Comparison of ENCODE assay signal across 20 cellular contexts in genomic region chrX:20521245-20521644, GRCh38.
DNase-seq lines count a peak whose midpoint lies in the region; ATAC-seq, FAIRE-seq and TF ChIP-seq lines count a peak whose summit lies in the region.
"Had no signal": no experiment of that assay in that cellular context is flagged by ENCODE, and none has a peak within 500 bp of the region (broad histone marks: within the 10 kb centered on the region; RNA-seq: fewer than 3 reads in every experiment).

No MANE protein-coding gene starts in this region.

- TF ChIP-seq POLR2A in endothelial cell of umbilical vein (IDR thresholded peaks at IDR 0.05; ENCODE audit: low read depth, low read length) = no peak

- H3K27me3 ChIP-seq in endothelial cell of umbilical vein (ENCODE audit: control insufficient read depth in 2 of 2, insufficient read depth in 2 of 2, low read length in 2 of 2) (no peaks in the 10 kb centered on the region), trophoblast cell (ENCODE audit: insufficient read depth, low read length) (no peaks in the 10 kb centered on the region)
- H3K27me3 ChIP-seq: cardiac muscle cell, testis had no signal

- no peaks in the 10 kb centered on the region for H3K9me3 ChIP-seq in endothelial cell of umbilical vein (replicated peaks; ENCODE audit: control insufficient read depth, insufficient read depth, low read length)
- H3K9me3 ChIP-seq in trophoblast cell (ENCODE audit: insufficient read depth, low read depth, low read length) = no peaks in the 10 kb centered on the region
- H3K9me3 ChIP-seq: testis had no signal

- H3K23ac ChIP-seq in trophoblast cell (ENCODE audit: low read length) = no peak overlapping the region

- ATAC-seq in GM18517 (IDR thresholded peaks at IDR 0.05; ENCODE audit: unreplicated experiment) = no peak
- ATAC-seq: GM12878 had no signal

- H4K91ac ChIP-seq in trophoblast cell (ENCODE audit: low read depth, low read length) = no peak overlapping the region

- no peak overlapping the region for H3K9ac ChIP-seq in endothelial cell of umbilical vein (replicated peaks; ENCODE audit: extremely low read depth, insufficient read depth, low read length)
- no peak overlapping the region for H3K9ac ChIP-seq in trophoblast cell (ENCODE audit: low read length)

- dilution Hi-C loops in endothelial cell of umbilical vein (cut with MboI; ENCODE audit: extremely low pct_ligation_motif_present, low sequenced_read_pairs) = no loop called here

- FAIRE-seq in endothelial cell of umbilical vein (lab: Jason Lieb, UNC) = peak; percentile 59
- FAIRE-seq: frontal cortex, GM12878, H1 had no signal

- BruUV-seq in endothelial cell of umbilical vein (replicated peaks; lab: Mats Ljungman, UMichigan) = no TSS peak

- H3K4me3 Mint-ChIP-seq in activated naive CD4-positive, alpha-beta T cell treated with anti-CD3 and anti-CD28 coated beads for 36 hours = no peak overlapping the region
- H3K4me3 Mint-ChIP-seq: CD4-positive, CD25-positive, alpha-beta regulatory T cell; nephron progenitor cell had no signal

- peaks cover 9% of the 10 kb centered on the region for H3K4me1 ChIP-seq in endothelial cell of umbilical vein (ENCODE audit: control insufficient read depth, extremely low read depth, insufficient read depth, low read length)
- peaks cover 5% of the 10 kb centered on the region in 2 experiments for H3K4me1 ChIP-seq in trophoblast cell (ENCODE audit: control insufficient read depth in 1 of 2, insufficient read depth in 2 of 2, low read length in 2 of 2)
- H3K4me1 ChIP-seq: testis had no signal

- no peaks in the 10 kb centered on the region for H3K36me3 Mint-ChIP-seq in activated naive CD4-positive, alpha-beta T cell treated with anti-CD3 and anti-CD28 coated beads for 36 hours (ENCODE audit: low read depth)
- H3K36me3 Mint-ChIP-seq: CD4-positive, CD25-positive, alpha-beta regulatory T cell had no signal

- H3K27me3 Mint-ChIP-seq in activated naive CD4-positive, alpha-beta T cell treated with anti-CD3 and anti-CD28 coated beads for 36 hours (ENCODE audit: low read depth) = peaks cover 13% of the 10 kb centered on the region

- H3K79me1 ChIP-seq in trophoblast cell (ENCODE audit: low read length) = no peaks in the 10 kb centered on the region

- DNase-seq in GM03348 (ENCODE audit: low spot score) = peak; percentile 24
- DNase-seq in RKO (ENCODE audit: low spot score) = peak; percentile 20
- DNase-seq in endothelial cell of umbilical vein (ENCODE audit: low read depth, low spot score) = no peak
- peak; percentile 37 to 72 for DNase-seq in trophoblast cell
- no peak for DNase-seq in middle frontal gyrus (ENCODE audit: extremely low spot score, low spot score)
- DNase-seq in activated naive CD4-positive, alpha-beta T cell treated with anti-CD3 and anti-CD28 coated beads for 36 hours = no peak
- DNase-seq: activated CD4-positive, alpha-beta T cell treated with anti-CD3 and anti-CD28 coated beads for 4 hours; activated naive CD4-positive, alpha-beta T cell treated with Interleukin-2 at 50 U/mL for 16 hours; CD4-positive, CD25-positive, alpha-beta regulatory T cell; NCI-H1092 treated with DMSO at 0.1 percent for 48 hours; nephron progenitor cell; NK-92 treated with Interleukin-12 subunit alpha and Interleukin-12 subunit beta, amount 100 ng/mL, for 24 hours; SHP77; stimulated activated CD4-positive, alpha-beta T cell treated with anti-CD3 and anti-CD28 coated beads, Interleukin-2, amount 100 ng/mL, for 24 hours; testis had no signal

- TF ChIP-seq CTCF in endothelial cell of umbilical vein (IDR thresholded peaks at IDR 0.05; ENCODE audit: extremely low read depth in 1 of 2, insufficient read depth in 1 of 2, low read depth in 1 of 2, low read length in 2 of 2) = no peak

- POLR2A ChIA-PET in endothelial cell of umbilical vein (lab: Charles Lee) = no interaction called here

- no peak overlapping the region for H2BK5ac ChIP-seq in trophoblast cell (ENCODE audit: low read depth, low read length, poor library complexity)

- H3K18ac ChIP-seq in trophoblast cell (ENCODE audit: low read length) = no peak overlapping the region

- H4K8ac ChIP-seq in trophoblast cell (ENCODE audit: low read depth, low read length) = no peak overlapping the region

- H4K12ac ChIP-seq in trophoblast cell (ENCODE audit: low read depth, low read length) = no peak overlapping the region

- H3K4me2 ChIP-seq in endothelial cell of umbilical vein (ENCODE audit: insufficient read depth, low read length) (no peak overlapping the region), trophoblast cell (ENCODE audit: low read length) (no peak overlapping the region)

- H4K20me1 ChIP-seq in endothelial cell of umbilical vein (replicated peaks; ENCODE audit: control insufficient read depth, extremely low read depth, insufficient read depth, low read length) = no peaks in the 10 kb centered on the region

- H2BK12ac ChIP-seq in trophoblast cell (ENCODE audit: low read length) = no peak overlapping the region

- intact Hi-C loops in endothelial cell of umbilical vein (cut with micrococcal nuclease) = no loop called here
- intact Hi-C loops in activated naive CD4-positive, alpha-beta T cell treated with anti-CD3 and anti-CD28 coated beads for 36 hours (cut with micrococcal nuclease) = loop anchor here (5.0 to 10.0 kb wide), 2 partner anchors 269 to 1454 kb away; no protein-coding TSS in a partner anchor

- H3K4ac ChIP-seq in trophoblast cell (ENCODE audit: low read depth, low read length) = no peak overlapping the region

- H3K9me1 ChIP-seq in endothelial cell of umbilical vein (replicated peaks; ENCODE audit: control insufficient read depth, extremely low read depth, insufficient read depth, low read length) = no peaks in the 10 kb centered on the region

- H2AK5ac ChIP-seq in trophoblast cell (ENCODE audit: low read length) = no peak overlapping the region

- H3K36me3 ChIP-seq in endothelial cell of umbilical vein (ENCODE audit: control insufficient read depth in 2 of 2, extremely low read depth in 1 of 2, insufficient read depth in 2 of 2, low read length in 2 of 2) (no peaks in the 10 kb centered on the region), trophoblast cell (ENCODE audit: control insufficient read depth in 1 of 2, insufficient read depth in 2 of 2, low read length in 2 of 2) (no peaks in the 10 kb centered on the region)
- H3K36me3 ChIP-seq: cardiac muscle cell had no signal

- H2AFZ ChIP-seq in endothelial cell of umbilical vein (ENCODE audit: low read depth, low read length) = no peak overlapping the region
- no peak overlapping the region for H2AFZ ChIP-seq in trophoblast cell (ENCODE audit: insufficient read depth, low read length, poor library complexity)

- CTCF ChIA-PET in endothelial cell of umbilical vein (lab: Charles Lee) = interaction anchor here (3.0 kb wide), 1 partner anchor 9 kb away, joined by 14 read pairs; no protein-coding TSS in a partner anchor
- CTCF ChIA-PET in activated naive CD4-positive, alpha-beta T cell treated with anti-CD3 and anti-CD28 coated beads for 36 hours (lab: Charles Lee) = interaction anchor here (1.4 kb wide), 1 partner anchor 958 kb away, joined by 3 read pairs; no protein-coding TSS in a partner anchor

- H3K79me2 ChIP-seq in endothelial cell of umbilical vein (ENCODE audit: control insufficient read depth, insufficient read depth, low read length) (no peaks in the 10 kb centered on the region), trophoblast cell (ENCODE audit: control insufficient read depth, insufficient read depth, low read length, poor library complexity) (no peaks in the 10 kb centered on the region)

- H3K9me3 Mint-ChIP-seq in activated naive CD4-positive, alpha-beta T cell treated with anti-CD3 and anti-CD28 coated beads for 36 hours = no peaks in the 10 kb centered on the region
- H3K9me3 Mint-ChIP-seq: CD4-positive, CD25-positive, alpha-beta regulatory T cell; nephron progenitor cell had no signal

- no CpG with 5 or more reads among the region's 4 CpGs for WGBS in trophoblast cell (ENCODE audit: extremely low coverage, insufficient coverage, insufficient read length)

- H3K27ac ChIP-seq in endothelial cell of umbilical vein (ENCODE audit: insufficient read depth, low read depth, low read length) (no peak overlapping the region), trophoblast cell (ENCODE audit: low read depth, low read length) (no peak overlapping the region)
- H3K27ac ChIP-seq: cardiac muscle cell, testis had no signal

- no peak overlapping the region for H3K14ac ChIP-seq in trophoblast cell (ENCODE audit: low read length)

- H3K4me3 ChIP-seq in endothelial cell of umbilical vein (replicated peaks in 1 of 3; ENCODE audit: insufficient read depth in 1 of 3, low read depth in 1 of 3, low read length in 3 of 3) = no peak overlapping the region
- H3K4me3 ChIP-seq in trophoblast cell (ENCODE audit: low read depth, low read length) = no peak overlapping the region
- H3K4me3 ChIP-seq: cardiac muscle cell, GM12878, testis had no signal

- H3K4me1 Mint-ChIP-seq in activated naive CD4-positive, alpha-beta T cell treated with anti-CD3 and anti-CD28 coated beads for 36 hours (ENCODE audit: low read depth) = peaks cover 11% of the 10 kb centered on the region

- no peak overlapping the region for H3K27ac Mint-ChIP-seq in activated naive CD4-positive, alpha-beta T cell treated with anti-CD3 and anti-CD28 coated beads for 36 hours
- H3K27ac Mint-ChIP-seq: CD4-positive, CD25-positive, alpha-beta regulatory T cell; nephron progenitor cell had no signal

- H2BK120ac ChIP-seq in trophoblast cell (ENCODE audit: insufficient read depth, low read length, poor library complexity) = no peak overlapping the region

TF ChIP-seq in endothelial cell of umbilical vein, 7 proteins besides CTCF, POLR2A, EP300 and RAD21:
- TF ChIP-seq MYC (IDR thresholded peaks at IDR 0.05; ENCODE audit: low read depth, low read length) = no peak
- TF ChIP-seq JUN (IDR thresholded peaks at IDR 0.05; ENCODE audit: borderline replicate concordance, insufficient read depth, insufficient read length, low read depth) = no peak
- TF ChIP-seq POLR2AphosphoS5 (IDR thresholded peaks at IDR 0.05; ENCODE audit: insufficient read depth, low read depth, low read length) = no peak
- TF ChIP-seq EZH2 (IDR thresholded peaks at IDR 0.05; ENCODE audit: borderline replicate concordance, low read depth, low read length, severe bottlenecking) = no peak
- no peak for TF ChIP-seq FOS (IDR thresholded peaks at IDR 0.05; ENCODE audit: borderline replicate concordance, insufficient read depth, low read length)
- TF ChIP-seq GATA2 (IDR thresholded peaks at IDR 0.05; ENCODE audit: insufficient read depth, insufficient read length, low read depth, low read length) = no peak
- TF ChIP-seq, protein P1, sequence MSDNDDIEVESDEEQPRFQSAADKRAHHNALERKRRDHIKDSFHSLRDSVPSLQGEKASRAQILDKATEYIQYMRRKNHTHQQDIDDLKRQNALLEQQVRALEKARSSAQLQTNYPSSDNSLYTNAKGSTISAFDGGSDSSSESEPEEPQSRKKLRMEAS (IDR thresholded peaks at IDR 0.05; ENCODE audit: insufficient read depth, insufficient read length) = no peak

Comparison
In these comparisons a context has a peak if more than half of its experiments do, and no peak if none do; other contexts are left out.
1. DNase-seq: peak in GM03348 (single experiment), RKO (single experiment) and trophoblast cell (2 of 2); none in endothelial cell of umbilical vein (single experiment), middle frontal gyrus (single experiment) and activated naive CD4-positive, alpha-beta T cell treated with anti-CD3 and anti-CD28 coated beads for 36 hours (single experiment).